In the genomic region with DNA sequence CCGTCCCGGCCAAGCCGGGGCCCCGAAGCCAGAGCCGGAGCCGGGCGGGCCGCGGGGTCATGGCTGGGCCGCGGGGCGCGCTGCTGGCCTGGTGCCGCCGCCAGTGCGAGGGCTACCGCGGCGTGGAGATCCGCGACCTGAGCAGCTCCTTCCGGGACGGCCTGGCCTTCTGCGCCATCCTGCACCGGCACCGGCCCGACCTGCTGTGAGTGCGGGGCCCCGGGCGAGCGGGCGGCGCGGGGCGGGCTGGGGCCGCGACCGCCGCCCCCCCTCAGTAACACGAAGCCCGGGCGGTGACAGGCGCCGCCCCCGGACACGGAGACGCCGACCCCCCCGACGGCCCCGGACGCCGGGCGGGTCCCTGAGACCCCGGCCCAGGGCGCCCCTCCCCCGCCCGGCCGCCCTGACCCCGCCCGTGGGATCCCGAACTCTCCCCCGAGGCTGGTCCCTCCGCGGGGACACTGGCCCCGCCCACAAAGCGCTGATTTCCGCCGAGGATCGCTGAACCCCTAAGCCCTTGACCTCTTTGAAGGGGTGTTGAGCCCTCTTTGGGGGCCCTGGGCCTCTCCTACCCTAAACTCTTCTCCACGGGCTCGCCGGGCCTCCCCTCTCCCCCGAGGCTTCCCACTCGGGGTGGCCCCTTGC, we compare ENCODE assay signal across 6 cellular contexts. TPM values are rescaled to one million over a fixed set of nuclear protein-coding genes. Genes with fewer than 3 reads are reported as not detected.
DNase-seq lines count a peak whose midpoint lies in the region; ATAC-seq and TF ChIP-seq lines count a peak whose summit lies in the region.

No MANE protein-coding gene starts in this region.

- DNase-seq in GM13977 (ENCODE audit: low spot score) (peak; percentile 75), midbrain (lab: John Stamatoyannopoulos, UW) (no peak), 8988T (no peak)
- peak; percentile 39 for DNase-seq in activated naive CD8-positive, alpha-beta T cell treated with anti-CD3 and anti-CD28 coated beads for 36 hours

- H3K4me1 ChIP-seq in mononuclear cell (ENCODE audit: insufficient read depth, low read length) = peaks cover 23% of the 10 kb centered on the region

- no peaks in the 10 kb centered on the region for H3K27me3 ChIP-seq in mononuclear cell (ENCODE audit: insufficient read depth, low read length)

- H3K4me3 Mint-ChIP-seq in activated naive CD8-positive, alpha-beta T cell treated with anti-CD3 and anti-CD28 coated beads for 36 hours = peak overlapping the region; percentile 74

- H3K27me3 Mint-ChIP-seq in activated naive CD8-positive, alpha-beta T cell treated with anti-CD3 and anti-CD28 coated beads for 36 hours = no peaks in the 10 kb centered on the region

- H3K36me3 Mint-ChIP-seq in activated naive CD8-positive, alpha-beta T cell treated with anti-CD3 and anti-CD28 coated beads for 36 hours = peaks cover 3% of the 10 kb centered on the region

- TF ChIP-seq CTCF in GM13977 (IDR thresholded peaks at IDR 0.05; ENCODE audit: extremely low read depth, insufficient read depth, missing control alignments) = no peak

- no peaks in the 10 kb centered on the region for H3K9me3 Mint-ChIP-seq in activated naive CD8-positive, alpha-beta T cell treated with anti-CD3 and anti-CD28 coated beads for 36 hours

- peak overlapping the region; percentile 50 for H3K4me3 ChIP-seq in mononuclear cell (ENCODE audit: low read length)

- no peak overlapping the region for H3K27ac Mint-ChIP-seq in activated naive CD8-positive, alpha-beta T cell treated with anti-CD3 and anti-CD28 coated beads for 36 hours

- peak; percentile 32 for ATAC-seq in HG03432 (IDR thresholded peaks at IDR 0.05; ENCODE audit: unreplicated experiment)

- no peaks in the 10 kb centered on the region for H3K9me3 ChIP-seq in mononuclear cell (ENCODE audit: low read depth, low read length)

- peaks cover 17% of the 10 kb centered on the region for H3K4me1 Mint-ChIP-seq in activated naive CD8-positive, alpha-beta T cell treated with anti-CD3 and anti-CD28 coated beads for 36 hours

- in situ Hi-C loops in GM13977 (cut with MboI; ENCODE audit: low pct_unique_long_range_greater_than_20kb, low sequenced_read_pairs, unreplicated experiment) = no loop called here

RNA-seq across cellular contexts. Expression of gene MICALL1, which starts 0.4 kb away (rescaled TPM):
- total RNA-seq in activated naive CD8-positive, alpha-beta T cell treated with anti-CD3 and anti-CD28 coated beads for 36 hours = 10 to 100 TPM; 14.2 to 16.6 TPM
- 10.7 TPM for total RNA-seq in mononuclear cell

RNA-seq across cellular contexts. Expression of gene C22orf23, which starts 46.9 kb away (rescaled TPM):
- total RNA-seq in activated naive CD8-positive, alpha-beta T cell treated with anti-CD3 and anti-CD28 coated beads for 36 hours = under 1 TPM; 0.40 to 0.41 TPM
- not detected for total RNA-seq in mononuclear cell

RNA-seq across cellular contexts. Expression of gene POLR2F, which starts 47.0 kb away (rescaled TPM):
- 100 to 1,000 TPM; 131 to 140 TPM for total RNA-seq in activated naive CD8-positive, alpha-beta T cell treated with anti-CD3 and anti-CD28 coated beads for 36 hours
- 8.4 TPM for total RNA-seq in mononuclear cell

RNA-seq across cellular contexts. Expression of gene EIF3L, which starts 57.3 kb away (rescaled TPM):
- 100 to 1,000 TPM; 656 to 671 TPM for total RNA-seq in activated naive CD8-positive, alpha-beta T cell treated with anti-CD3 and anti-CD28 coated beads for 36 hours
- total RNA-seq in mononuclear cell = 516 TPM

Comparison
In these comparisons a context has a peak if more than half of its experiments do, and no peak if none do; other contexts are left out.
1. DNase-seq: peak in GM13977 (single experiment) and activated naive CD8-positive, alpha-beta T cell treated with anti-CD3 and anti-CD28 coated beads for 36 hours (single experiment); none in midbrain (single experiment) and 8988T (single experiment).
2. RNA of gene POLR2F, which starts 47.0 kb away (total RNA-seq): 131 to 140 TPM in activated naive CD8-positive, alpha-beta T cell treated with anti-CD3 and anti-CD28 coated beads for 36 hours; 8.4 TPM in mononuclear cell (single experiment); every median in the first group is over 10 times any median in the second.